In the genomic region with DNA sequence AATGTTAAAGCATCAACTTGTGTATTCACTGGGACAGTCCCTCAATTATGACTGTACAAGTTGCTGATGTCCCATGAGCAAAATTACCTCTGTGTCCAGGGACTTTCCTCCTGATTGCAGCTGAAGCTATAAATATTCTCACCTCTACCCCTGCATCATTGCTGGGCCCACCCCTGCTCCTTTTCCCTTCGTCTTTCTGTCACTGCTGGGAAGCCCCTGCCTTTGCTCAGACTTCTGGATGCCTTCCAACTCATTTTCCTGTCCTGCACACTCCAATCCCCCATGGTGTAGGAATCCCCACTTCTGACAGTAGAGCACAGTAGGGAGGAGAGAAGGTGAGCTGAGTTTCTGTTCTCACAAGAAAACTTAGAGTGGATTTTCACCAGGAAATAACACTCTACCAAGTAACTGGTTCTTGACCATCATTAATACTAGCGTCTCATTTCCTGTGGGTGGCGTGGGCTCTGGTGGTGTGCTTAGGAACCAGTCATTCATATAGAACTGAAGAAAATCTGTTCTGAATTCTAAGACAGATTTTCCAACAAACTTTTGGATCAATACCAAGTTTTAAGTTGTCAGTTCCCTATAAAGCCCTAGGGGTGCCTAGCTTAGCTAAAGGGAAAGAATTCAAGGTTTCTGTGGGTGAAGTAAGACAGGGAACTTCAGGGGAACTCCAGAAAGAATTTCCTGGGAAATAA, we compare ENCODE assay signal across 9 cellular contexts.
DNase-seq lines count a peak whose midpoint lies in the region; ATAC-seq and TF ChIP-seq lines count a peak whose summit lies in the region.
"Had no signal": no experiment of that assay in that cellular context is flagged by ENCODE, and none has a peak within 500 bp of the region (broad histone marks: within the 10 kb centered on the region; RNA-seq: fewer than 3 reads in every experiment).

No MANE protein-coding gene starts in this region.

- H3K4me3 ChIP-seq in SK-N-MC, result peak overlapping the region; percentile 24; the same call in 1 of the 2 replicates
- H3K4me3 ChIP-seq in HAP-1, result no peak overlapping the region

- peak overlapping the region; percentile 62 for H3K27ac Mint-ChIP-seq in T-helper 1 cell treated with Interleukin-12 subunit alpha and Interleukin-12 subunit beta and Interleukin-4 antibody, amounts not matched to agents 30 μg/mL and 1 μg/mL, for 36 hours
- H3K27ac Mint-ChIP-seq in nephron, result peak overlapping the region; percentile 71 to 77 (median 74)
- H3K27ac Mint-ChIP-seq: IgD-negative memory B cell had no signal

- H3K27ac ChIP-seq in SK-N-MC, result peak overlapping the region; percentile 30; the same call in 1 of the 2 replicates

- H3K27me3 Mint-ChIP-seq in T-helper 1 cell treated with Interleukin-12 subunit alpha and Interleukin-12 subunit beta and Interleukin-4 antibody, amounts not matched to agents 30 μg/mL and 1 μg/mL, for 36 hours (ENCODE audit: low read depth), result no peaks in the 10 kb centered on the region
- H3K27me3 Mint-ChIP-seq in nephron (ENCODE audit: low read depth), result peaks cover 3% of the 10 kb centered on the region

- no peak for TF ChIP-seq CTCF in nephron (IDR thresholded peaks at IDR 0.05; ENCODE audit: unreplicated experiment in 3 of 3)

- no peaks in the 10 kb centered on the region for H3K36me3 Mint-ChIP-seq in T-helper 1 cell treated with Interleukin-12 subunit alpha and Interleukin-12 subunit beta and Interleukin-4 antibody, amounts not matched to agents 30 μg/mL and 1 μg/mL, for 36 hours (ENCODE audit: low read depth)
- H3K36me3 Mint-ChIP-seq in nephron (ENCODE audit: low read depth), result no peaks in the 10 kb centered on the region

- no peak overlapping the region for H3K4me3 Mint-ChIP-seq in T-helper 1 cell treated with Interleukin-12 subunit alpha and Interleukin-12 subunit beta and Interleukin-4 antibody, amounts not matched to agents 30 μg/mL and 1 μg/mL, for 36 hours
- H3K4me3 Mint-ChIP-seq in nephron, result no peak overlapping the region
- H3K4me3 Mint-ChIP-seq: IgD-negative memory B cell had no signal

- H3K9me3 ChIP-seq in SK-N-MC (ENCODE audit: low read depth, low read length) (no peaks in the 10 kb centered on the region; the same call in 1 of the 2 replicates), HAP-1 (0 out of 2 replicates have a peak, but pooled peaks cover 2% of the 10 kb centered on the region)

- no peaks in the 10 kb centered on the region for H3K9me3 Mint-ChIP-seq in T-helper 1 cell treated with Interleukin-12 subunit alpha and Interleukin-12 subunit beta and Interleukin-4 antibody, amounts not matched to agents 30 μg/mL and 1 μg/mL, for 36 hours
- H3K9me3 Mint-ChIP-seq in nephron, result peaks cover 16% of the 10 kb centered on the region

- in situ Hi-C loops in HAP-1 (cut with MboI; ENCODE audit: low sequenced_read_pairs), result no loop called here

- peak; percentile 72 for ATAC-seq in HG02571 (IDR thresholded peaks at IDR 0.05; ENCODE audit: unreplicated experiment)

- peaks cover 4% of the 10 kb centered on the region for H3K4me1 Mint-ChIP-seq in T-helper 1 cell treated with Interleukin-12 subunit alpha and Interleukin-12 subunit beta and Interleukin-4 antibody, amounts not matched to agents 30 μg/mL and 1 μg/mL, for 36 hours (ENCODE audit: low read depth)
- peaks cover 15% of the 10 kb centered on the region for H3K4me1 Mint-ChIP-seq in nephron

- DNase-seq in T-helper 1 cell (no peak), SK-N-MC (ENCODE audit: low read depth, low spot score) (no peak), HAP-1 (ENCODE audit: low spot score in 2 of 2) (no peak), ecto neural progenitor cell (ENCODE audit: low spot score) (no peak), cerebellar cortex (ENCODE audit: low spot score) (no peak)

- no peak overlapping the region for H3K9ac ChIP-seq in SK-N-MC (ENCODE audit: insufficient read length)

- no peaks in the 10 kb centered on the region for H3K27me3 ChIP-seq in HAP-1 (ENCODE audit: low read depth)

- peaks cover 2% of the 10 kb centered on the region; the same call in 1 of the 2 replicates for H3K4me1 ChIP-seq in HAP-1

- no peaks in the 10 kb centered on the region for H3K36me3 ChIP-seq in SK-N-MC (ENCODE audit: insufficient read depth, low read length)
- H3K36me3 ChIP-seq in HAP-1 (replicated peaks), result no peaks in the 10 kb centered on the region
